Comparison of ENCODE assay signal across 18 cellular contexts in genomic region chr2:7861910-7862702, GRCh38.
"Had no signal": no experiment of that assay in that cellular context is flagged by ENCODE, and none has a peak within 500 bp of the region (broad histone marks: within the 10 kb centered on the region; RNA-seq: fewer than 3 reads in every experiment).

No MANE protein-coding gene starts in this region.

- H3K9me3 ChIP-seq: colonic mucosa, gastrocnemius medialis, mucosa of descending colon, ovary, right atrium auricular region, suprapubic skin, thyroid gland had no signal

- H3K27me3 ChIP-seq: colonic mucosa, gastrocnemius medialis, ovary, right atrium auricular region, suprapubic skin, thyroid gland had no signal

- FAIRE-seq: islet of Langerhans, small intestine, urothelium cell line had no signal

- H3K4me3 ChIP-seq: colonic mucosa, gastrocnemius medialis, heart right ventricle, mucosa of descending colon, ovary, right atrium auricular region, suprapubic skin, thyroid gland had no signal

- H3K27ac ChIP-seq: colonic mucosa, gastrocnemius medialis, heart right ventricle, ovary, right atrium auricular region, suprapubic skin, thyroid gland had no signal

- H3K4me3 Mint-ChIP-seq: naive thymus-derived CD8-positive, alpha-beta T cell; type B pancreatic cell had no signal

- H3K27me3 Mint-ChIP-seq: naive thymus-derived CD8-positive, alpha-beta T cell had no signal

- H3K4me1 ChIP-seq: colonic mucosa, gastrocnemius medialis, right atrium auricular region, suprapubic skin, thyroid gland had no signal

- H3K36me3 Mint-ChIP-seq: type B pancreatic cell had no signal

- ATAC-seq: gastrocnemius medialis; heart right ventricle; mucosa of descending colon; naive thymus-derived CD8-positive, alpha-beta T cell had no signal

- DNase-seq: colonic mucosa; dermis blood vessel endothelial cell; gastrocnemius medialis; heart right ventricle; hypothalamus; kidney glomerular epithelial cell; mucosa of descending colon; naive thymus-derived CD8-positive, alpha-beta T cell; ovary; small intestine; stimulated activated CD4-positive, alpha-beta T cell treated with anti-CD3 and anti-CD28 coated beads, Interleukin-12 subunit alpha, Interleukin-12 subunit beta, amount 100 ng/mL, for 4 hours; stimulated activated naive CD4-positive, alpha-beta T cell treated with Interleukin-2 at 50 U/mL for 16 hours; thyroid gland had no signal

- H3K27ac Mint-ChIP-seq: type B pancreatic cell had no signal

- H3K36me3 ChIP-seq: colonic mucosa, gastrocnemius medialis, heart right ventricle, ovary, right atrium auricular region, suprapubic skin, thyroid gland had no signal
